In genomic region chr16:11673091-11674000, GRCh38 we compare ENCODE assay signal across 10 cellular contexts. TPM values are rescaled to one million over a fixed set of nuclear protein-coding genes. Genes with fewer than 3 reads are reported as not detected.
DNase-seq lines count a peak whose midpoint lies in the region; ATAC-seq and TF ChIP-seq lines count a peak whose summit lies in the region.
"Had no signal": no experiment of that assay in that cellular context is flagged by ENCODE, and none has a peak within 500 bp of the region (broad histone marks: within the 10 kb centered on the region; RNA-seq: fewer than 3 reads in every experiment).

No MANE protein-coding gene starts in this region.

- H3K9me3 ChIP-seq in left ventricle myocardium inferior (replicated peaks), result no peaks in the 10 kb centered on the region

- intact Hi-C loops in activated B cell treated with CpG ODN at 0.5 μM for 24 hours (cut with micrococcal nuclease) (loop anchor here (10.0 kb wide), 1 partner anchor 799 kb away; the partner anchor contains the start of gene CIITA), left ventricle myocardium inferior (cut with micrococcal nuclease) (no loop called here)

- ATAC-seq in activated B cell treated with CpG ODN at 0.5 μM for 24 hours (ENCODE audit: low read depth), result no peak
- no peak for ATAC-seq in stimulated activated memory B cell treated with anti-CD40 and anti-IgM and Interleukin-4, amounts not matched to agents 10 μg/mL and 1 μg/mL and 100 μg/mL, for 72 hours
- ATAC-seq in HG03095 (IDR thresholded peaks at IDR 0.05; ENCODE audit: unreplicated experiment), result no peak
- no peak for ATAC-seq in GM19452 (IDR thresholded peaks at IDR 0.05; ENCODE audit: unreplicated experiment)

- H3K27ac ChIP-seq in left ventricle myocardium inferior (replicated peaks), result peak overlapping the region; percentile 85

- no peaks in the 10 kb centered on the region for H3K27me3 Mint-ChIP-seq in activated B cell treated with CpG ODN at 0.5 μM for 24 hours
- H3K27me3 Mint-ChIP-seq in stimulated activated memory B cell treated with anti-CD40 and anti-IgM and Interleukin-4, amounts not matched to agents 10 μg/mL and 1 μg/mL and 100 μg/mL, for 72 hours, result no peaks in the 10 kb centered on the region

- H3K36me3 Mint-ChIP-seq in activated B cell treated with CpG ODN at 0.5 μM for 24 hours (ENCODE audit: low read depth), result peaks cover 42% of the 10 kb centered on the region
- peaks cover 20% of the 10 kb centered on the region for H3K36me3 Mint-ChIP-seq in stimulated activated memory B cell treated with anti-CD40 and anti-IgM and Interleukin-4, amounts not matched to agents 10 μg/mL and 1 μg/mL and 100 μg/mL, for 72 hours

- TF ChIP-seq CTCF in activated B cell treated with CpG ODN at 0.5 μM for 24 hours (IDR thresholded peaks at IDR 0.05), result no peak
- no peak for TF ChIP-seq CTCF in left ventricle myocardium inferior (IDR thresholded peaks at IDR 0.05; ENCODE audit: borderline replicate concordance)

- H3K9me3 Mint-ChIP-seq in activated B cell treated with CpG ODN at 0.5 μM for 24 hours, result no peaks in the 10 kb centered on the region
- no peaks in the 10 kb centered on the region for H3K9me3 Mint-ChIP-seq in stimulated activated memory B cell treated with anti-CD40 and anti-IgM and Interleukin-4, amounts not matched to agents 10 μg/mL and 1 μg/mL and 100 μg/mL, for 72 hours

- peaks cover 98% of the 10 kb centered on the region for H3K4me1 ChIP-seq in left ventricle myocardium inferior

- peaks cover 17% of the 10 kb centered on the region for H3K36me3 ChIP-seq in H7 (replicated peaks; ENCODE audit: control insufficient read depth, insufficient read depth, low read length)
- peaks cover 22% of the 10 kb centered on the region for H3K36me3 ChIP-seq in left ventricle myocardium inferior

- peak overlapping the region; percentile 74 for H3K4me3 Mint-ChIP-seq in activated B cell treated with CpG ODN at 0.5 μM for 24 hours
- peak overlapping the region; percentile 58 for H3K4me3 Mint-ChIP-seq in stimulated activated memory B cell treated with anti-CD40 and anti-IgM and Interleukin-4, amounts not matched to agents 10 μg/mL and 1 μg/mL and 100 μg/mL, for 72 hours

- DNase-seq in H7, result peak; percentile 66
- no peak for DNase-seq in activated B cell treated with CpG ODN at 0.5 μM for 24 hours
- no peak for DNase-seq in left ventricle myocardium inferior
- DNase-seq in HuH-7 (ENCODE audit: low spot score), result no peak
- DNase-seq: activated CD4-positive, alpha-beta T cell treated with anti-CD3 and anti-CD28 coated beads for 48 hours; cerebellar nuclear complex; stimulated activated CD4-positive, alpha-beta T cell treated with anti-CD3 and anti-CD28 coated beads, Interleukin-4, amount 100 ng/mL, for 24 hours had no signal

- no peaks in the 10 kb centered on the region for H3K27me3 ChIP-seq in H7 (ENCODE audit: control insufficient read depth, insufficient read depth, low read length)
- no peaks in the 10 kb centered on the region for H3K27me3 ChIP-seq in left ventricle myocardium inferior (ENCODE audit: low read depth)

- peak overlapping the region; percentile 89 for H3K27ac Mint-ChIP-seq in activated B cell treated with CpG ODN at 0.5 μM for 24 hours
- peak overlapping the region; percentile 94 for H3K27ac Mint-ChIP-seq in stimulated activated memory B cell treated with anti-CD40 and anti-IgM and Interleukin-4, amounts not matched to agents 10 μg/mL and 1 μg/mL and 100 μg/mL, for 72 hours

- H3K4me1 Mint-ChIP-seq in activated B cell treated with CpG ODN at 0.5 μM for 24 hours, result peaks cover 89% of the 10 kb centered on the region
- peaks cover 89% of the 10 kb centered on the region for H3K4me1 Mint-ChIP-seq in stimulated activated memory B cell treated with anti-CD40 and anti-IgM and Interleukin-4, amounts not matched to agents 10 μg/mL and 1 μg/mL and 100 μg/mL, for 72 hours

- no peak overlapping the region for H3K4me3 ChIP-seq in H7 (ENCODE audit: insufficient read depth, low read depth, low read length)
- H3K4me3 ChIP-seq in left ventricle myocardium inferior, result no peak overlapping the region

- CTCF ChIA-PET in activated B cell treated with CpG ODN at 0.5 μM for 24 hours (lab: Charles Lee), result no interaction called here

- POLR2A ChIA-PET in activated B cell treated with CpG ODN at 0.5 μM for 24 hours (lab: Charles Lee), result interaction anchor here (0.6 to 2.3 kb wide), 4 partner anchors 8 to 803 kb away, joined by 3 to 5 read pairs (median 5); no protein-coding TSS in a partner anchor

RNA-seq across cellular contexts. Expression of gene SNN, which starts 5.1 kb away (rescaled TPM):
- 34.1 and 34.9 TPM in 2 replicates for total RNA-seq in H7 (2014; rRNA removed; shearing (Covaris generic))
- total RNA-seq in activated B cell treated with CpG ODN at 0.5 μM for 24 hours, result 31.9 and 32.1 TPM in 2 replicates
- total RNA-seq in left ventricle myocardium inferior, result 28.2 TPM
